ENCODE assay signal across 8 cellular contexts in genomic region chr2:237859533-237860272, GRCh38. TPM values are rescaled to one million over a fixed set of nuclear protein-coding genes. Genes with fewer than 3 reads are reported as not detected.
DNase-seq lines count a peak whose midpoint lies in the region; ATAC-seq and TF ChIP-seq lines count a peak whose summit lies in the region.

Gene RAMP1 (plus strand): TSS chr2:237859623. CDS start chr2:237859676, 53 bp downstream.

- no peaks in the 10 kb centered on the region for H3K79me2 ChIP-seq in OCI-LY7 (ENCODE audit: insufficient read depth, low read depth, low read length)

- POLR2A ChIA-PET in OCI-LY7 (lab: Charles Lee) = interaction anchor here (0.7 kb wide), 1 partner anchor 177 kb away, joined by 7 read pairs; no protein-coding TSS in a partner anchor

- no peak within 1 kb of the TSS for H2AFZ ChIP-seq in OCI-LY7 (ENCODE audit: low read length)

- H3K27me3 ChIP-seq in HUES6 (ENCODE audit: control insufficient read depth, insufficient read depth, low read length) (peaks cover 41% of the 10 kb centered on the region), ascending aorta (no peaks in the 10 kb centered on the region), gastrocnemius medialis (no peaks in the 10 kb centered on the region)

- CTCF ChIA-PET in OCI-LY7 (lab: Charles Lee; ENCODE audit: unreplicated experiment) = no interaction called here

- peak; percentile 57 for DNase-seq in AG08396 (ENCODE audit: low spot score)
- no peak for DNase-seq in ascending aorta (ENCODE audit: low spot score in 2 of 2)
- peak; percentile 35 to 57 for DNase-seq in gastrocnemius medialis
- no peak for DNase-seq in OCI-LY7 (ENCODE audit: low spot score)
- no peak for DNase-seq in NCI-H1930 (lab: John Stamatoyannopoulos, UW)

- H3K4me1 ChIP-seq in HUES6 (ENCODE audit: control insufficient read depth, insufficient read depth, low read length) (peaks cover 15% of the 10 kb centered on the region), ascending aorta (peaks cover 4 to 39% of the 10 kb centered on the region in 2 donors), gastrocnemius medialis (peaks cover 13 to 51% of the 10 kb centered on the region in 2 donors), OCI-LY7 (ENCODE audit: insufficient read depth, low read length, poor library complexity, severe bottlenecking) (no peaks in the 10 kb centered on the region)

- H3K4me3 ChIP-seq in HUES6 (ENCODE audit: low read depth, low read length) = peak within 1 kb of the TSS; percentile 65
- H3K4me3 ChIP-seq in ascending aorta = peak within 1 kb of the TSS; percentile 81 to 87
- H3K4me3 ChIP-seq in iPS-11a (ENCODE audit: low read depth, low read length) = peak within 1 kb of the TSS; percentile 39
- peak within 1 kb of the TSS; percentile 59 to 79 (median 60) for H3K4me3 ChIP-seq in gastrocnemius medialis
- no peak within 1 kb of the TSS for H3K4me3 ChIP-seq in OCI-LY7 (ENCODE audit: low read depth, low read length, poor library complexity, severe bottlenecking)

- intact Hi-C loops in ascending aorta (cut with DNase I) (loop anchor here (1.0 to 10.0 kb wide), 6 partner anchors 46 to 403 kb away; partner anchors contain the start of gene HES6), gastrocnemius medialis (cut with DNase I; ENCODE audit: low total_unique reads) (loop anchor here (2.0 to 5.0 kb wide), 3 partner anchors 279 to 403 kb away; partner anchors contain the start of genes ILKAP and KLHL30), OCI-LY7 (cut with micrococcal nuclease; ENCODE audit: unreplicated experiment) (loop anchor here (10.0 kb wide), 1 partner anchor 305 kb away; no protein-coding TSS in a partner anchor)

- BruUV-seq in OCI-LY7 (replicated peaks; lab: Mats Ljungman, UMichigan) = no TSS peak

- TF ChIP-seq CTCF in ascending aorta (IDR thresholded peaks at IDR 0.05) (no peak), gastrocnemius medialis (IDR thresholded peaks at IDR 0.05 in 4 of 5, conservative IDR thresholded peaks at IDR 0.05 in 1 of 5) (no peak), OCI-LY7 (conservative IDR thresholded peaks at IDR 0.05; ENCODE audit: low read length) (no peak)

- H3K27ac ChIP-seq in HUES6 (ENCODE audit: low read depth, low read length) (no peak within 1 kb of the TSS), ascending aorta (peak within 1 kb of the TSS; percentile 97 to 98), gastrocnemius medialis (peak within 1 kb of the TSS; percentile 79 to 92 (median 86)), OCI-LY7 (ENCODE audit: low read depth, low read length, poor library complexity, severe bottlenecking) (no peak within 1 kb of the TSS)

- H3K36me3 ChIP-seq in HUES6 (ENCODE audit: control insufficient read depth, insufficient read depth, low read length) (no peaks in the 10 kb centered on the region), ascending aorta (no peaks in the 10 kb centered on the region), gastrocnemius medialis (no peaks in the 10 kb centered on the region), OCI-LY7 (ENCODE audit: insufficient read depth, low read length) (no peaks in the 10 kb centered on the region)

- ATAC-seq in gastrocnemius medialis (peak; percentile 67 to 73), GM21529 (IDR thresholded peaks at IDR 0.05; ENCODE audit: unreplicated experiment) (no peak)

- no peaks in the 10 kb centered on the region for H3K9me3 ChIP-seq in HUES6 (ENCODE audit: control insufficient read depth, insufficient read depth, low read depth, low read length)
- no peaks in the 10 kb centered on the region for H3K9me3 ChIP-seq in ascending aorta
- no peaks in the 10 kb centered on the region for H3K9me3 ChIP-seq in gastrocnemius medialis
- no peaks in the 10 kb centered on the region for H3K9me3 ChIP-seq in OCI-LY7 (ENCODE audit: low read length)

- no peaks in the 10 kb centered on the region for H4K20me1 ChIP-seq in OCI-LY7 (ENCODE audit: insufficient read depth, low read length)

- in situ Hi-C loops in gastrocnemius medialis (cut with MboI; ENCODE audit: low sequenced_read_pairs in 4 of 4) = loop anchor here (5.0 to 25.0 kb wide), 4 partner anchors 63 to 405 kb away; no protein-coding TSS in a partner anchor

- H3K4me2 ChIP-seq in OCI-LY7 (ENCODE audit: low read length) = no peak within 1 kb of the TSS

- TF ChIP-seq POLR2A in gastrocnemius medialis (IDR thresholded peaks at IDR 0.05) = peak; percentile 42 to 79

- H3K9ac ChIP-seq in HUES6 (ENCODE audit: low read length) = peak within 1 kb of the TSS; percentile 12

- no peaks in the 10 kb centered on the region for H3K9me2 ChIP-seq in OCI-LY7 (ENCODE audit: insufficient read depth, low read length)

RNA-seq across cellular contexts. Expression of gene RAMP1, which starts in this region (rescaled TPM):
- total RNA-seq in ascending aorta = 191 TPM
- total RNA-seq in gastrocnemius medialis = 100 to 1,000 TPM in 1 of 4 donors, 10 to 100 TPM in 3; 28.7 to 168 (median 71.8) TPM
- total RNA-seq in OCI-LY7 (2014; rRNA removed; shearing (Covaris generic)) = not detected in 2 replicates
- 0.42 TPM in 1 of 2 replicates, not detected in the other for total RNA-seq in OCI-LY7 (2022)

Comparison
In these comparisons a context has a peak if more than half of its experiments do, and no peak if none do; other contexts are left out.
1. RNA of gene RAMP1 (total RNA-seq): 191 TPM in ascending aorta (single experiment) and 28.7 to 168 TPM in gastrocnemius medialis; 0.42 TPM in OCI-LY7; every median in the first group is over 10 times any median in the second.
2. DNase-seq: peak in AG08396 (single experiment) and gastrocnemius medialis (2 of 2); none in ascending aorta (0 of 2), OCI-LY7 (single experiment) and NCI-H1930 (0 of 2).
3. H3K27ac ChIP-seq: peak in ascending aorta (2 of 2) and gastrocnemius medialis (4 of 4); none in HUES6 (single experiment) and OCI-LY7 (single experiment).